Comparison of ENCODE assay signal across 22 cellular contexts in genomic region chr3:148319960-148320359, GRCh38.
DNase-seq lines count a peak whose midpoint lies in the region; ATAC-seq, FAIRE-seq and TF ChIP-seq lines count a peak whose summit lies in the region.
"Had no signal": no experiment of that assay in that cellular context is flagged by ENCODE, and none has a peak within 500 bp of the region (broad histone marks: within the 10 kb centered on the region; RNA-seq: fewer than 3 reads in every experiment).

No MANE protein-coding gene starts in this region.

- 0 out of 2 replicates have a peak overlapping the region, but pooled peaks have one; percentile 0 for H3K9ac ChIP-seq in KMS-11
- no peak overlapping the region for H3K9ac ChIP-seq in GM12878 (ENCODE audit: control insufficient read depth, insufficient read depth, low read length)
- peak overlapping the region; percentile 49 for H3K9ac ChIP-seq in skeletal muscle satellite cell (ENCODE audit: low read depth, low read length)

- no peak for FAIRE-seq in GM12878 (lab: Jason Lieb, UNC)

- H3K9me3 ChIP-seq in GM12878 (replicated peaks; ENCODE audit: control insufficient read depth, insufficient read depth, low read length) (peaks cover 8% of the 10 kb centered on the region), skeletal muscle satellite cell (replicated peaks; ENCODE audit: low read length) (no peaks in the 10 kb centered on the region), ovary (no peaks in the 10 kb centered on the region)
- H3K9me3 ChIP-seq: vagina had no signal

- H4K20me1 ChIP-seq in KMS-11 (ENCODE audit: insufficient read depth) (no peaks in the 10 kb centered on the region), GM12878 (ENCODE audit: control insufficient read depth, insufficient read depth) (no peaks in the 10 kb centered on the region)

- WGBS in GM12878 (ENCODE audit: insufficient coverage, insufficient replicate concordance, low lambda C conversion rate, missing lambda C conversion rate), result 49% methylated on average over 2 of the region's 2 CpGs
- WGBS in ovary, 3 donors, result 22 to 39% (median 30%) methylated on average over 2 of the region's 2 CpGs

- TF ChIP-seq EP300 in GM12878 (IDR thresholded peaks at IDR 0.05; ENCODE audit: borderline replicate concordance in 1 of 2, control insufficient read depth in 1 of 2, low read depth in 2 of 2, low read length in 2 of 2) (no peak), ovary (IDR thresholded peaks at IDR 0.05) (no peak)

- CTCF ChIA-PET in GM12878 (lab: Yijun Ruan, JAX), result interaction anchor here (0.7 to 2.1 kb wide), 5 partner anchors 10 to 1722 kb away, joined by 3 to 5 read pairs (median 3); no protein-coding TSS in a partner anchor

- H3K4me2 ChIP-seq in KMS-11 (peak overlapping the region; percentile 90), GM12878 (ENCODE audit: control insufficient read depth, insufficient read depth) (peak overlapping the region; percentile 55; the same call in 1 of the 2 replicates), skeletal muscle satellite cell (ENCODE audit: low read length) (peak overlapping the region; percentile 61)

- ATAC-seq in activated CD4-positive, CD25-positive, alpha-beta regulatory T cell treated with anti-CD3 and anti-CD28 coated beads, Interleukin-2, amount 50 U/mL, for 24 hours, result peak; percentile 12 to 24
- ATAC-seq in GM12878, result no peak
- no peak for ATAC-seq in GM19467 (IDR thresholded peaks at IDR 0.05; ENCODE audit: unreplicated experiment)
- ATAC-seq: activated CD8-positive, alpha-beta T cell treated with anti-CD3 and anti-CD28 coated beads, Interleukin-2, amount 10 ng/mL, durations not matched to agents 7 days and 5 days; T-helper 17 cell had no signal

- in situ Hi-C loops in GM12878 (cut with MboI), result loop anchor here (25.0 kb wide), 1 partner anchor 1267 kb away; no protein-coding TSS in a partner anchor

- H2AFZ ChIP-seq in KMS-11 (ENCODE audit: low read depth), result peak overlapping the region; percentile 17; the same call in 1 of the 2 replicates
- peak overlapping the region; percentile 53; the same call in 1 of the 2 replicates for H2AFZ ChIP-seq in GM12878 (ENCODE audit: control insufficient read depth, low read depth, low read length)

- RAD21 ChIA-PET in GM12878 (lab: Charles Lee; ENCODE audit: unreplicated experiment), result interaction anchor here (0.6 to 1.4 kb wide), 7 partner anchors 11 to 430 kb away, joined by 3 to 4 read pairs (median 3); no protein-coding TSS in a partner anchor

- no TSS peak for BruUV-seq in GM12878 (replicated peaks; lab: Mats Ljungman, UMichigan)

- no peak for TF ChIP-seq CTCF in KMS-11 (conservative IDR thresholded peaks at IDR 0.05; ENCODE audit: low read depth, low read length)
- TF ChIP-seq CTCF in GM12878 (IDR thresholded peaks at IDR 0.05 in 2 of 3, conservative IDR thresholded peaks at IDR 0.05 in 1 of 3; ENCODE audit: control insufficient read depth in 2 of 3, extremely low read depth in 1 of 3, insufficient read depth in 1 of 3, low read depth in 3 of 3, low read length in 3 of 3), result no peak
- TF ChIP-seq CTCF in ovary (IDR thresholded peaks at IDR 0.05), result no peak
- TF ChIP-seq CTCF in GM20000 (IDR thresholded peaks at IDR 0.05; ENCODE audit: extremely low read depth, missing control alignments), result no peak

- SMC1A ChIA-PET in GM12878 (lab: Charles Lee; ENCODE audit: uncharacterized antibody, unreplicated experiment), result interaction anchor here (0.6 to 1.2 kb wide), 6 partner anchors 9 to 74 kb away, joined by 3 to 4 read pairs (median 3); no protein-coding TSS in a partner anchor

- TF ChIP-seq RAD21 in GM12878 (IDR thresholded peaks at IDR 0.05; ENCODE audit: insufficient read depth, low read depth, low read length), result no peak

- peaks cover 28% of the 10 kb centered on the region for H3K4me1 ChIP-seq in KMS-11 (ENCODE audit: low read depth, poor library complexity, severe bottlenecking)
- peaks cover 13% of the 10 kb centered on the region for H3K4me1 ChIP-seq in GM12878 (ENCODE audit: control insufficient read depth, insufficient read depth, low read length)
- H3K4me1 ChIP-seq in skeletal muscle satellite cell (ENCODE audit: control insufficient read depth, insufficient read depth, low read length), result peaks cover 16% of the 10 kb centered on the region
- no peaks in the 10 kb centered on the region for H3K4me1 ChIP-seq in ovary (ENCODE audit: insufficient read depth)
- H3K4me1 ChIP-seq: left ventricle myocardium inferior, vagina had no signal

- H3K27ac ChIP-seq in KMS-11 (peak overlapping the region; percentile 48; the same call in 1 of the 2 replicates), GM12878 (ENCODE audit: control insufficient read depth, insufficient read depth) (peak overlapping the region; percentile 86), ovary (no peak overlapping the region)
- H3K27ac ChIP-seq: 22Rv1, left ventricle myocardium inferior, RWPE1, vagina had no signal

- H3K4me3 ChIP-seq in KMS-11 (IDR thresholded peaks at IDR 0.05; ENCODE audit: insufficient read depth, low read depth, low read length), result peak overlapping the region; percentile 69
- no peak overlapping the region for H3K4me3 ChIP-seq in GM12878
- no peak overlapping the region for H3K4me3 ChIP-seq in skeletal muscle satellite cell (ENCODE audit: low read length)
- no peak overlapping the region for H3K4me3 ChIP-seq in ovary
- H3K4me3 ChIP-seq: left ventricle myocardium inferior, skin epidermis, vagina had no signal

- intact Hi-C loops in GM12878 (cut with micrococcal nuclease; ENCODE audit: unreplicated experiment) (loop anchor here (1.0 to 5.0 kb wide), 2 partner anchors 22 to 233 kb away; no protein-coding TSS in a partner anchor), ovary (cut with DNase I) (no loop called here)

- POLR2A ChIA-PET in GM12878 (lab: Charles Lee), result no interaction called here

- no peak for DNase-seq in activated CD4-positive, CD25-positive, alpha-beta regulatory T cell treated with anti-CD3 and anti-CD28 coated beads, Interleukin-2, amount 50 U/mL, for 72 hours
- no peak for DNase-seq in GM12878 (ENCODE audit: low read depth, low spot score)
- DNase-seq in ovary, result no peak
- no peak for DNase-seq in GM20000 (ENCODE audit: low spot score)
- DNase-seq: activated CD4-positive, alpha-beta T cell treated with anti-CD3 and anti-CD28 coated beads for 1 hour; activated CD8-positive, alpha-beta T cell treated with anti-CD3 and anti-CD28 coated beads, Interleukin-2, amount 10 ng/mL, durations not matched to agents 7 days and 5 days; activated gamma-delta T cell; DMS153; islet precursor cell; left ventricle myocardium inferior; NCI-H2081 treated with DMSO at 0.1 percent for 48 hours; NCI-H69; stimulated activated naive CD8-positive, alpha-beta T cell treated with anti-CD3 and anti-CD28 coated beads, Interleukin-15, amount 100 ng/mL, for 72 hours; T-helper 17 cell had no signal

- TF ChIP-seq POLR2A in GM12878 (IDR thresholded peaks at IDR 0.05; ENCODE audit: low read depth, low read length) (no peak), ovary (IDR thresholded peaks at IDR 0.05) (no peak)

- no peaks in the 10 kb centered on the region for H3K79me2 ChIP-seq in KMS-11 (ENCODE audit: insufficient read depth, low read depth)
- no peaks in the 10 kb centered on the region for H3K79me2 ChIP-seq in GM12878 (ENCODE audit: control insufficient read depth, insufficient read depth, low read length)

- H3K36me3 ChIP-seq in KMS-11 (ENCODE audit: insufficient read depth) (no peaks in the 10 kb centered on the region), GM12878 (ENCODE audit: control insufficient read depth in 2 of 2, insufficient read depth in 2 of 2, low read length in 1 of 2) (no peaks in the 10 kb centered on the region), skeletal muscle satellite cell (ENCODE audit: insufficient read depth, low read length) (no peaks in the 10 kb centered on the region), ovary (no peaks in the 10 kb centered on the region)
- H3K36me3 ChIP-seq: left ventricle myocardium inferior, vagina had no signal

- H3K27me3 ChIP-seq in KMS-11 (ENCODE audit: insufficient read depth, low read depth) (no peaks in the 10 kb centered on the region), GM12878 (replicated peaks in 1 of 2; ENCODE audit: control insufficient read depth in 2 of 2, insufficient read depth in 2 of 2, low read length in 1 of 2) (no peaks in the 10 kb centered on the region), skeletal muscle satellite cell (ENCODE audit: control insufficient read depth, insufficient read depth, low read length) (no peaks in the 10 kb centered on the region), ovary (no peaks in the 10 kb centered on the region)
- H3K27me3 ChIP-seq: vagina had no signal

TF ChIP-seq in GM12878, 131 proteins besides CTCF, POLR2A, EP300 and RAD21 (continues in another document):
- TF ChIP-seq MEF2A (IDR thresholded peaks at IDR 0.05; ENCODE audit: insufficient read depth, low read depth, low read length), result no peak
- 0 out of 2 replicates have a peak, but pooled peaks have one; percentile 2 for TF ChIP-seq SREBF1 (IDR thresholded peaks at IDR 0.05; ENCODE audit: low read length)
- TF ChIP-seq ATF3 (IDR thresholded peaks at IDR 0.05; ENCODE audit: borderline replicate concordance, extremely low read depth, low read depth, low read length), result no peak
- no peak for TF ChIP-seq CHD1 (IDR thresholded peaks at IDR 0.05; ENCODE audit: low read depth, low read length)
- TF ChIP-seq RELA (IDR thresholded peaks at IDR 0.05; ENCODE audit: borderline replicate concordance, partially characterized antibody), result no peak
- TF ChIP-seq EGR1 (IDR thresholded peaks at IDR 0.05; ENCODE audit: borderline replicate concordance in 1 of 2, low read depth in 2 of 2, low read length in 2 of 2), result no peak
- TF ChIP-seq ZNF207 (IDR thresholded peaks at IDR 0.05; ENCODE audit: borderline replicate concordance), result no peak
- TF ChIP-seq NFIC (IDR thresholded peaks at IDR 0.05; ENCODE audit: low read depth, low read length), result 0 out of 2 replicates have a peak, but pooled peaks have one; percentile 5
- no peak for TF ChIP-seq MYB (IDR thresholded peaks at IDR 0.05; ENCODE audit: borderline replicate concordance, low read depth, low read length)

Comparison
In these comparisons a context has a peak if more than half of its experiments do, and no peak if none do; other contexts are left out.
1. ATAC-seq: peak in activated CD4-positive, CD25-positive, alpha-beta regulatory T cell treated with anti-CD3 and anti-CD28 coated beads, Interleukin-2, amount 50 U/mL, for 24 hours (2 of 2); none in GM12878 (single experiment) and GM19467 (single experiment).
2. H3K27ac ChIP-seq: peak in KMS-11 (single experiment) and GM12878 (single experiment); none in ovary (0 of 2).
3. Peak in every context shown above with its lines, with median percentiles within 50 percentile points of each other: H3K4me2 ChIP-seq.